In the genomic region with DNA sequence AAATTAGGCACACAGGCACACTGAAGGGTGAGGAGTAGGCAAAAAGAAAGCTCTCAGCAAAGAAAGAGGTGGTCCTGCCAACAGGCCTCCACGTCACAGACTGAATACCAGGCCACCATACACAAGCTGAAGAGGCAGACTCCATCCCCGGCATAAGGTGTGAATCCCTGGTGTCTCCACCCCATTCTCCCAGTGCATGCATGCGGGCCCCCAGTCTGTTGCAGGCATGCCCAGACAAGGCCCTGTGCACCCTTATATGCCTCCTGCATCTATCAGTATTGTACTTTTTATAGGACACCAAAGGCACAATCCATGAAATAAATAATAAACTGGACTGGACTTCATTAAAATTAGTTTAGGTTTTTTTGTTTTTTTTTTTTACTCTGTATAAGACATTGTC, we compare ENCODE assay signal across 25 cellular contexts.
A peak's percentile ranks its signal among the peaks of the same experiment; 100 is the strongest.
DNase-seq lines count a peak whose midpoint lies in the region; ATAC-seq, FAIRE-seq and TF ChIP-seq lines count a peak whose summit lies in the region.
"Had no signal": no experiment of that assay in that cellular context is flagged by ENCODE, and none has a peak within 500 bp of the region (broad histone marks: within the 10 kb centered on the region; RNA-seq: fewer than 3 reads in every experiment).

No MANE protein-coding gene starts in this region.

- H2AFZ ChIP-seq in HepG2 (ENCODE audit: low read length) = peak overlapping the region; percentile 5
- no peak overlapping the region for H2AFZ ChIP-seq in neuronal stem cell (ENCODE audit: low read length)
- H2AFZ ChIP-seq: GM23248 had no signal

- TF ChIP-seq EP300 in HepG2 (IDR thresholded peaks at IDR 0.05; ENCODE audit: low read depth in 2 of 2, low read length in 2 of 2) = no peak
- no peak for TF ChIP-seq EP300 in HepG2 (CRISPR knock-in tag; IDR thresholded peaks at IDR 0.05; ENCODE audit: borderline replicate concordance)

- H4K8ac ChIP-seq in neuronal stem cell (ENCODE audit: low read depth, low read length) = no peak overlapping the region

- H3K9me3 ChIP-seq in HepG2 (ENCODE audit: low read length) = peaks cover 28% of the 10 kb centered on the region
- H3K9me3 ChIP-seq in right lobe of liver = no peaks in the 10 kb centered on the region
- peaks cover 6 to 16% of the 10 kb centered on the region in 2 donors for H3K9me3 ChIP-seq in neuronal stem cell (replicated peaks in 1 of 2; ENCODE audit: control insufficient read depth in 2 of 2, insufficient read depth in 1 of 2, low read depth in 1 of 2, low read length in 2 of 2)
- peaks cover 16% of the 10 kb centered on the region for H3K9me3 ChIP-seq in WERI-Rb-1 (ENCODE audit: severe bottlenecking)
- H3K9me3 ChIP-seq: SK-N-SH had no signal

- no peak overlapping the region for H3K4me3 ChIP-seq in HepG2 (replicated peaks in 1 of 3; ENCODE audit: insufficient read depth in 1 of 3, low read depth in 2 of 3, low read length in 3 of 3)
- no peak overlapping the region for H3K4me3 ChIP-seq in right lobe of liver
- no peak overlapping the region for H3K4me3 ChIP-seq in neuronal stem cell (ENCODE audit: low read length in 2 of 2)
- H3K4me3 ChIP-seq in WERI-Rb-1 (ENCODE audit: low read depth, low read length) = no peak overlapping the region
- H3K4me3 ChIP-seq: GM23248 had no signal

- H3K36me3 ChIP-seq in HepG2 (replicated peaks in 1 of 2; ENCODE audit: control insufficient read depth in 1 of 2, insufficient read depth in 2 of 2, low read length in 2 of 2) = no peaks in the 10 kb centered on the region
- H3K36me3 ChIP-seq in right lobe of liver = no peaks in the 10 kb centered on the region
- no peaks in the 10 kb centered on the region for H3K36me3 ChIP-seq in neuronal stem cell (replicated peaks in 1 of 2; ENCODE audit: control insufficient read depth in 2 of 2, insufficient read depth in 2 of 2, low read length in 2 of 2)
- H3K36me3 ChIP-seq in WERI-Rb-1 = no peaks in the 10 kb centered on the region
- H3K36me3 ChIP-seq: BE2C had no signal

- FAIRE-seq in HepG2 (lab: Jason Lieb, UNC) = no peak
- FAIRE-seq: GM18507 had no signal

- no peak overlapping the region for H2BK5ac ChIP-seq in neuronal stem cell (ENCODE audit: low read length)

- POLR2A ChIA-PET in HepG2 (lab: Yijun Ruan, JAX) = no interaction called here

- H3K27me3 ChIP-seq in HepG2 (ENCODE audit: control insufficient read depth in 1 of 2, insufficient read depth in 2 of 2, low read length in 2 of 2) (no peaks in the 10 kb centered on the region; a peak in 1 of 5 replicates), right lobe of liver (no peaks in the 10 kb centered on the region), neuronal stem cell (ENCODE audit: control insufficient read depth in 3 of 3, insufficient read depth in 3 of 3, low read depth in 1 of 3, low read length in 3 of 3) (no peaks in the 10 kb centered on the region), WERI-Rb-1 (ENCODE audit: insufficient read depth, low read depth, severe bottlenecking) (no peaks in the 10 kb centered on the region)
- H3K27me3 ChIP-seq: BE2C had no signal

- no peak overlapping the region for H3K23ac ChIP-seq in neuronal stem cell (ENCODE audit: low read depth, low read length, poor library complexity)

- no peak overlapping the region for H3K4ac ChIP-seq in neuronal stem cell (ENCODE audit: low read length)

- H3K4me2 ChIP-seq in HepG2 (ENCODE audit: low read depth, low read length) = 0 out of 2 replicates have a peak overlapping the region, but pooled peaks have one; percentile 12
- H3K4me2 ChIP-seq in neuronal stem cell (ENCODE audit: insufficient read depth, low read length, poor library complexity, severe bottlenecking) = no peak overlapping the region
- H3K4me2 ChIP-seq: KMS-11, SK-N-SH had no signal

- TF ChIP-seq RAD21 in HepG2 (CRISPR knock-in tag; IDR thresholded peaks at IDR 0.05) = no peak

- H2BK15ac ChIP-seq in neuronal stem cell (ENCODE audit: low read length) = no peak overlapping the region

- H3K9ac ChIP-seq in HepG2 (ENCODE audit: insufficient read depth, low read depth, low read length) (no peak overlapping the region), neuronal stem cell (ENCODE audit: low read depth, low read length, poor library complexity) (peak overlapping the region; percentile 60)
- H3K9ac ChIP-seq: GM23248, KMS-11, SK-N-SH had no signal

- in situ Hi-C loops in HepG2 (cut with HindIII; ENCODE audit: extremely low pct_ligation_motif_present, low pct_unique_long_range_greater_than_20kb) = loop anchor here (25.0 kb wide), 1 partner anchor 1309 kb away; no protein-coding TSS in a partner anchor

- H3K18ac ChIP-seq in neuronal stem cell (ENCODE audit: low read length) = no peak overlapping the region

- no peak overlapping the region for H4K91ac ChIP-seq in neuronal stem cell (ENCODE audit: low read depth, low read length, poor library complexity)

- H3K14ac ChIP-seq in neuronal stem cell (ENCODE audit: low read length) = peak overlapping the region; percentile 82

- TF ChIP-seq POLR2A in HepG2 (IDR thresholded peaks at IDR 0.05; ENCODE audit: insufficient read depth in 1 of 2, low read depth in 2 of 2, low read length in 2 of 2) (no peak), right lobe of liver (IDR thresholded peaks at IDR 0.05) (no peak)

- intact Hi-C loops in HepG2 (cut with micrococcal nuclease; ENCODE audit: unreplicated experiment) (no loop called here), right lobe of liver (cut with DNase I) (no loop called here)

- no peak overlapping the region for H2AK5ac ChIP-seq in neuronal stem cell (ENCODE audit: low read depth, low read length)

- TF ChIP-seq CTCF in HepG2 (CRISPR knock-in tag; IDR thresholded peaks at IDR 0.05) (no peak), right lobe of liver (IDR thresholded peaks at IDR 0.05) (no peak), WERI-Rb-1 (IDR thresholded peaks at IDR 0.05; ENCODE audit: low read depth, low read length) (no peak)

- ATAC-seq in HepG2 = peak; percentile 41; the same call in 2 of the 3 replicates
- no peak for ATAC-seq in right lobe of liver

- no peak overlapping the region for H2BK12ac ChIP-seq in neuronal stem cell (ENCODE audit: low read length)

- DNase-seq in HepG2 (ENCODE audit: low spot score) (no peak), right lobe of liver (no peak), epithelial cell of prostate (ENCODE audit: low read depth, low spot score) (no peak), neuronal stem cell (ENCODE audit: low spot score) (no peak), GM19240 (ENCODE audit: insufficient read length, low spot score) (no peak), NCI-H1417 treated with DMSO at 0.1 percent for 48 hours (lab: John Stamatoyannopoulos, UW) (no peak), WERI-Rb-1 (no peak)
- DNase-seq: 8988T; ACHN; BE2C; Calu3; CD8-positive, alpha-beta memory T cell; DND-41; GM23248; H7; NCI-H1048; NCI-H1417; NCI-H1694 treated with DMSO at 0.1 percent for 48 hours; NCI-H2081; NCI-H226; NCI-H510A; NCI-H69; SK-N-SH had no signal

- H3K27ac ChIP-seq in HepG2 (ENCODE audit: extremely low read length, insufficient read depth, low read length) (no peak overlapping the region), right lobe of liver (no peak overlapping the region), epithelial cell of prostate (peak overlapping the region; percentile 8), neuronal stem cell (replicated peaks; ENCODE audit: low read length) (no peak overlapping the region), WERI-Rb-1 (no peak overlapping the region)
- H3K27ac ChIP-seq: GM23248, KMS-11 had no signal

- H4K20me1 ChIP-seq in HepG2 (ENCODE audit: insufficient read depth, low read length) = no peaks in the 10 kb centered on the region

- H2BK120ac ChIP-seq in neuronal stem cell (ENCODE audit: low read depth, low read length) = no peak overlapping the region

- H3K79me1 ChIP-seq in neuronal stem cell (ENCODE audit: low read depth, low read length) = no peaks in the 10 kb centered on the region

- H3K4me1 ChIP-seq in HepG2 (ENCODE audit: insufficient read depth, low read length) (peaks cover 13% of the 10 kb centered on the region), right lobe of liver (peaks cover 0 to 8% (median 0%) of the 10 kb centered on the region in 4 donors), neuronal stem cell (ENCODE audit: control insufficient read depth in 2 of 2, insufficient read depth in 1 of 2, low read depth in 1 of 2, low read length in 2 of 2) (no peaks in the 10 kb centered on the region)
- H3K4me1 ChIP-seq: BE2C had no signal

- no TSS peak for BruUV-seq in HepG2 (replicated peaks; lab: Mats Ljungman, UMichigan)

- CTCF ChIA-PET in HepG2 (lab: Yijun Ruan, JAX; ENCODE audit: low intra/inter-chr PET ratio, low total read pairs) = no interaction called here

- WGBS in HepG2 (ENCODE audit: low lambda C conversion rate) = 68% methylated on average over 3 of the region's 3 CpGs
- WGBS in right lobe of liver (ENCODE audit: insufficient coverage, low coverage, low lambda C conversion rate, missing lambda C conversion rate) = 88% methylated on average over 2 of the region's 3 CpGs
- WGBS in neuronal stem cell (ENCODE audit: extremely low coverage in 2 of 2, insufficient read length in 2 of 2, insufficient replicate concordance in 1 of 2), 2 donors = no CpG with 5 or more reads among the region's 3 CpGs

- no peaks in the 10 kb centered on the region for H3K79me2 ChIP-seq in HepG2 (ENCODE audit: insufficient read depth, low read length)

TF ChIP-seq in HepG2, 621 proteins besides CTCF, POLR2A, EP300 and RAD21:
- peak; percentile 80; the same call in 1 of the 2 replicates for TF ChIP-seq TP53 (CRISPR knock-in tag; conservative IDR thresholded peaks at IDR 0.05)
- no peak for TF ChIP-seq ZNF382 (CRISPR knock-in tag; IDR thresholded peaks at IDR 0.05; ENCODE audit: borderline replicate concordance)
- no peak for TF ChIP-seq HOXA3 (CRISPR knock-in tag; IDR thresholded peaks at IDR 0.05)
